ENCODE assay signal across 1 cellular context in genomic region chr1:10398734-10399486, GRCh38.
A peak's percentile ranks its signal among the peaks of the same experiment; 100 is the strongest.
TF ChIP-seq lines count a peak whose summit lies in the region.

Gene PGD, plus strand, starts transcription at chr1:10399064. Its CDS starts 54 bp downstream, at chr1:10399118.

TF ChIP-seq in HEK293, 187 proteins besides CTCF, POLR2A, EP300 and RAD21 (continued from another document and continues in another):
- TF ChIP-seq PRDM10 (tag by site-specific recombination; IDR thresholded peaks at IDR 0.05) (peak; percentile 76), GLI2 (tag by site-specific recombination; IDR thresholded peaks at IDR 0.05; ENCODE audit: borderline replicate concordance, low read depth) (no peak), HIC1 (tag by site-specific recombination; IDR thresholded peaks at IDR 0.05) (no peak; the same call in 1 of the 2 replicates), ZNF610 (tag by site-specific recombination; IDR thresholded peaks at IDR 0.05; ENCODE audit: borderline replicate concordance) (peak; percentile 72; the same call in 1 of the 2 replicates), RBAK (tag by site-specific recombination; IDR thresholded peaks at IDR 0.05) (no peak), ZSCAN23 (tag by site-specific recombination; IDR thresholded peaks at IDR 0.05) (0 out of 2 replicates have a peak, but pooled peaks have one; percentile 55), ZNF324 (tag by site-specific recombination; IDR thresholded peaks at IDR 0.05) (0 out of 2 replicates have a peak, but pooled peaks have one; percentile 65), ZNF280C (tag by site-specific recombination; IDR thresholded peaks at IDR 0.05) (no peak), ZNF580 (tag by site-specific recombination; IDR thresholded peaks at IDR 0.05) (0 out of 2 replicates have a peak, but pooled peaks have one; percentile 25), ZFP41 (tag by site-specific recombination; IDR thresholded peaks at IDR 0.05; ENCODE audit: borderline replicate concordance) (no peak), ZNF335 (tag by site-specific recombination; conservative IDR thresholded peaks at IDR 0.05) (peak; percentile 94), ZNF791 (tag by site-specific recombination; IDR thresholded peaks at IDR 0.05) (no peak), ZNF112 (tag by site-specific recombination; IDR thresholded peaks at IDR 0.05) (no peak), ZNF433 (tag by site-specific recombination; IDR thresholded peaks at IDR 0.05; ENCODE audit: low read depth) (no peak), ZNF391 (tag by site-specific recombination; IDR thresholded peaks at IDR 0.05; ENCODE audit: borderline replicate concordance, low read depth) (peak; percentile 70; the same call in 1 of the 2 replicates), KLF17 (tag by site-specific recombination; IDR thresholded peaks at IDR 0.05) (peak; percentile 94), ZNF148 (tag by site-specific recombination; IDR thresholded peaks at IDR 0.05; ENCODE audit: borderline replicate concordance) (no peak), ZNF544 (tag by site-specific recombination; IDR thresholded peaks at IDR 0.05) (no peak), OVOL3 (tag by site-specific recombination; IDR thresholded peaks at IDR 0.05) (peak; percentile 19; the same call in 1 of the 2 replicates), ZNF777 (tag by site-specific recombination; IDR thresholded peaks at IDR 0.05; ENCODE audit: borderline replicate concordance) (no peak; the same call in 1 of the 2 replicates), SCRT2 (tag by site-specific recombination; IDR thresholded peaks at IDR 0.05) (peak; percentile 56; the same call in 1 of the 2 replicates), ZNF169 (tag by site-specific recombination; IDR thresholded peaks at IDR 0.05) (no peak), SETDB1 (IDR thresholded peaks at IDR 0.05; ENCODE audit: insufficient read length, low read length) (peak; percentile 23), ZNF521 (tag by site-specific recombination; IDR thresholded peaks at IDR 0.05) (no peak), ZNF140 (tag by site-specific recombination; IDR thresholded peaks at IDR 0.05) (no peak), MEIS1 (CRISPR knock-in tag; IDR thresholded peaks at IDR 0.05; ENCODE audit: borderline replicate concordance) (no peak), TSHZ1 (tag by site-specific recombination; IDR thresholded peaks at IDR 0.05; ENCODE audit: borderline replicate concordance) (no peak; the same call in 1 of the 2 replicates), KLF1 (tag by site-specific recombination; IDR thresholded peaks at IDR 0.05) (peak; percentile 73), ZNF223 (tag by site-specific recombination; IDR thresholded peaks at IDR 0.05) (no peak), EGR2 (tag by site-specific recombination; IDR thresholded peaks at IDR 0.05; ENCODE audit: low read depth) (peak; percentile 87), ZNF174 (tag by site-specific recombination; IDR thresholded peaks at IDR 0.05) (no peak), ZNF239 (tag by site-specific recombination; IDR thresholded peaks at IDR 0.05) (no peak), ZNF473 (tag by site-specific recombination; IDR thresholded peaks at IDR 0.05) (no peak), KLF16 (tag by site-specific recombination; IDR thresholded peaks at IDR 0.05) (peak; percentile 93), ZNF10 (tag by site-specific recombination; IDR thresholded peaks at IDR 0.05) (no peak), ZNF654 (tag by site-specific recombination; IDR thresholded peaks at IDR 0.05; ENCODE audit: low read depth) (no peak), ZSCAN5A (tag by site-specific recombination; IDR thresholded peaks at IDR 0.05) (peak; percentile 40; the same call in 1 of the 2 replicates), ZNF398 (tag by site-specific recombination; IDR thresholded peaks at IDR 0.05) (no peak), BCL11A (tag by site-specific recombination; IDR thresholded peaks at IDR 0.05; ENCODE audit: low read depth) (no peak; the same call in 1 of the 2 replicates), ZNF76 (tag by site-specific recombination; IDR thresholded peaks at IDR 0.05; ENCODE audit: borderline replicate concordance, low read depth) (peak; percentile 63)
